9 cellular contexts compared by ENCODE assay signal in the genomic region with DNA sequence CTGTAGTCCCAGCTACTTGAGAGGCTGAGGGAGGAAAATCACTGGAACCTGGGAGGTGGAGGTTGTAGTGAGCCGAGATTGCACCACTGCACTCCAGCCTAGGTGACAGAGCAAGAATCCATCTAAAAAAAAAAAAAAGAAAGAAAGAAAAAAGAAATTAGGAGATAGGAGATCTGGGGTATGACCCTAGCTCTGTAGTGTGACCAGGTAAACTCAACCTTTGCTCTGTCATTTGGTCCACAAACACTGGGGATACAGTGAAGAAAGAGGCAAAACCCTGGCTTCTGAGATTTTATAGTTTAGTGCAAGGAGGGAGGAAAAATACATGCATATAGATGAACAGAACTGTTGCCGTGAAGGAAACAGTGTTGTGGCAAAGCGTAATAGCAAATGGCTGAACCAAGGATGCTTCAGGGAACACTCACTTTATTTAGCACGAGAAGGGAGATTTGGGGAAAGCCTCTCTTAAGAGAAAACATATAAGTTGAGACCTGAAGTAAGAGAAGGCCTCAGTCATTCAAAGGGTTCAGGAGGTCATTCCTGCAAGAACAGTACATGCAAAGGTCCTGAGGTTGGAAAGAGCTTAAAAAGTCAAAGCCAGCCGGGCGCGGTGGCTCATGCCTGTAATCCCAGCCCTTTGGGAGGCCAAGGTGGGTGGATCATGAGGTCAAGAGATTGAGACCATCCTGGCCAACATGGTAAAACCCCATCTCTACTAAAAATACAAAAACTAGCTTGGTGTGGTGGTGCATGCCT.
"Had no signal": no experiment of that assay in that cellular context is flagged by ENCODE, and none has a peak within 500 bp of the region (broad histone marks: within the 10 kb centered on the region; RNA-seq: fewer than 3 reads in every experiment).

No MANE protein-coding gene starts in this region.

- H2AFZ ChIP-seq: GM23248 had no signal

- H3K4me3 ChIP-seq: GM23248 had no signal

- DNase-seq: GM23248, GOT3, H9, HCEC 1CT, HFFc6, IMR-90, KBM-7 had no signal

- H3K27ac ChIP-seq: GM23248, HL-60, KMS-11 had no signal

- H3K4me2 ChIP-seq: KMS-11 had no signal

- H3K9ac ChIP-seq: GM23248, KMS-11 had no signal
